ENCODE assay signal across 8 cellular contexts in genomic region chr1:9823943-9824701, GRCh38. TPM values are rescaled to one million over a fixed set of nuclear protein-coding genes. Genes with fewer than 3 reads are reported as not detected.
DNase-seq lines count a peak whose midpoint lies in the region; ATAC-seq and TF ChIP-seq lines count a peak whose summit lies in the region.

TSS of gene CLSTN1 (minus strand) at chr1:9823965. CDS start at chr1:9823733, 232 bp downstream.

- peak within 1 kb of the TSS; percentile 83 for H3K4me3 ChIP-seq in CD8-positive, alpha-beta memory T cell (ENCODE audit: low read length)
- H3K4me3 ChIP-seq in LNCaP clone FGC (ENCODE audit: low read depth, low read length): peak within 1 kb of the TSS; percentile 81

- peak; percentile 80 to 94 (median 82) for DNase-seq in CD8-positive, alpha-beta memory T cell
- peak; percentile 37 for DNase-seq in LNCaP clone FGC (ENCODE audit: low read depth)
- DNase-seq in activated naive CD4-positive, alpha-beta T cell treated with anti-CD3 and anti-CD28 coated beads, Interleukin-2, amount 50 U/mL, for 16 hours: peak; percentile 88
- peak; percentile 86 for DNase-seq in globus pallidus (ENCODE audit: low spot score)
- peak; percentile 86 for DNase-seq in occipital lobe (lab: John Stamatoyannopoulos, UW)
- DNase-seq in substantia nigra (lab: John Stamatoyannopoulos, UW): peak in 48 of 49 donors; percentile 42 to 94 (median 82)

- no peak for TF ChIP-seq CTCF in LNCaP clone FGC (IDR thresholded peaks at IDR 0.05; ENCODE audit: control insufficient read depth, extremely low read depth, insufficient read depth)

- H3K36me3 Mint-ChIP-seq in CD8-positive, alpha-beta memory T cell: peaks cover 0 to 11% (median 0%) of the 10 kb centered on the region in 3 donors

- no peaks in the 10 kb centered on the region for H3K27me3 ChIP-seq in CD8-positive, alpha-beta memory T cell (ENCODE audit: insufficient read depth, low read length, poor library complexity, severe bottlenecking)

- CTCF ChIA-PET in CD8-positive, alpha-beta memory T cell (lab: Charles Lee): no interaction called here

- H3K9me3 ChIP-seq in CD8-positive, alpha-beta memory T cell (ENCODE audit: low read length): no peaks in the 10 kb centered on the region

- no peaks in the 10 kb centered on the region for H3K36me3 ChIP-seq in CD8-positive, alpha-beta memory T cell (ENCODE audit: insufficient read depth, low read length)

- H3K9me3 Mint-ChIP-seq in CD8-positive, alpha-beta memory T cell: no peaks in the 10 kb centered on the region

- H3K27me3 Mint-ChIP-seq in CD8-positive, alpha-beta memory T cell: no peaks in the 10 kb centered on the region

- POLR2A ChIA-PET in CD8-positive, alpha-beta memory T cell (lab: Charles Lee): interaction anchor here (0.6 kb wide), 1 partner anchor 24 kb away, joined by 4 read pairs; no protein-coding TSS in a partner anchor

- peaks cover 42 to 53% (median 52%) of the 10 kb centered on the region in 3 donors for H3K4me1 Mint-ChIP-seq in CD8-positive, alpha-beta memory T cell

- H3K4me3 Mint-ChIP-seq in CD8-positive, alpha-beta memory T cell: peak within 1 kb of the TSS; percentile 95 to 99 (median 98)

- peak within 1 kb of the TSS; percentile 84 to 96 (median 94) for H3K27ac Mint-ChIP-seq in CD8-positive, alpha-beta memory T cell

- ATAC-seq in GM21528 (IDR thresholded peaks at IDR 0.05; ENCODE audit: low FRiP score, unreplicated experiment) (peak; percentile 53), SK-N-SH treated with all-trans-retinoic acid at 6 μM for 48 hours (peak; percentile 70)

- H3K4me1 ChIP-seq in CD8-positive, alpha-beta memory T cell (ENCODE audit: insufficient read depth, low read length): peaks cover 28% of the 10 kb centered on the region

- peak within 1 kb of the TSS; percentile 57 for H3K27ac ChIP-seq in CD8-positive, alpha-beta memory T cell (ENCODE audit: low read depth, low read length)
- peak within 1 kb of the TSS; percentile 82 for H3K27ac ChIP-seq in substantia nigra (ENCODE audit: low read depth, low read length, poor library complexity, severe bottlenecking)

TF ChIP-seq in SK-N-SH treated with all-trans-retinoic acid at 6 μM for 48 hours, 23 proteins besides CTCF, POLR2A, EP300 and RAD21:
- TF ChIP-seq ZNF565 (CRISPR knock-in tag; conservative IDR thresholded peaks at IDR 0.05; ENCODE audit: low read depth): peak; percentile 57; the same call in 1 of the 2 replicates
- no peak for TF ChIP-seq GLIS3 (CRISPR knock-in tag; IDR thresholded peaks at IDR 0.05)
- TF ChIP-seq ZFP3 (CRISPR knock-in tag; IDR thresholded peaks at IDR 0.05): no peak
- TF ChIP-seq SNAI2 (CRISPR knock-in tag; IDR thresholded peaks at IDR 0.05): peak; percentile 95
- TF ChIP-seq BACH2 (CRISPR knock-in tag; IDR thresholded peaks at IDR 0.05; ENCODE audit: borderline replicate concordance): peak; percentile 88
- TF ChIP-seq CSDC2 (CRISPR knock-in tag; IDR thresholded peaks at IDR 0.05): peak; percentile 95
- peak; percentile 87 for TF ChIP-seq PPARA (CRISPR knock-in tag; IDR thresholded peaks at IDR 0.05; ENCODE audit: borderline replicate concordance)
- TF ChIP-seq, protein P1, sequence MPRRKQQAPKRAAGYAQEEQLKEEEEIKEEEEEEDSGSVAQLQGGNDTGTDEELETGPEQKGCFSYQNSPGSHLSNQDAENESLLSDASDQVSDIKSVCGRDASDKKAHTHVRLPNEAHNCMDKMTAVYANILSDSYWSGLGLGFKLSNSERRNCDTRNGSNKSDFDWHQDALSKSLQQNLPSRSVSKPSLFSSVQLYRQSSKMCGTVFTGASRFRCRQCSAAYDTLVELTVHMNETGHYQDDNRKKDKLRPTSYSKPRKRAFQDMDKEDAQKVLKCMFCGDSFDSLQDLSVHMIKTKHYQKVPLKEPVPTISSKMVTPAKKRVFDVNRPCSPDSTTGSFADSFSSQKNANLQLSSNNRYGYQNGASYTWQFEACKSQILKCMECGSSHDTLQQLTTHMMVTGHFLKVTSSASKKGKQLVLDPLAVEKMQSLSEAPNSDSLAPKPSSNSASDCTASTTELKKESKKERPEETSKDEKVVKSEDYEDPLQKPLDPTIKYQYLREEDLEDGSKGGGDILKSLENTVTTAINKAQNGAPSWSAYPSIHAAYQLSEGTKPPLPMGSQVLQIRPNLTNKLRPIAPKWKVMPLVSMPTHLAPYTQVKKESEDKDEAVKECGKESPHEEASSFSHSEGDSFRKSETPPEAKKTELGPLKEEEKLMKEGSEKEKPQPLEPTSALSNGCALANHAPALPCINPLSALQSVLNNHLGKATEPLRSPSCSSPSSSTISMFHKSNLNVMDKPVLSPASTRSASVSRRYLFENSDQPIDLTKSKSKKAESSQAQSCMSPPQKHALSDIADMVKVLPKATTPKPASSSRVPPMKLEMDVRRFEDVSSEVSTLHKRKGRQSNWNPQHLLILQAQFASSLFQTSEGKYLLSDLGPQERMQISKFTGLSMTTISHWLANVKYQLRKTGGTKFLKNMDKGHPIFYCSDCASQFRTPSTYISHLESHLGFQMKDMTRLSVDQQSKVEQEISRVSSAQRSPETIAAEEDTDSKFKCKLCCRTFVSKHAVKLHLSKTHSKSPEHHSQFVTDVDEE (CRISPR knock-in tag; IDR thresholded peaks at IDR 0.05): peak; percentile 95
- TF ChIP-seq ZNF70 (CRISPR knock-in tag; IDR thresholded peaks at IDR 0.05): 0 out of 2 replicates have a peak, but pooled peaks have one; percentile 23
TF ChIP-seq in SK-N-SH treated with all-trans-retinoic acid at 6 μM for 48 hours: peak in this region for 7.

RNA-seq across cellular contexts. Expression of gene CLSTN1, which starts in this region (rescaled TPM):
- 10 to 100 TPM; 38.4 to 40.8 TPM for total RNA-seq in CD8-positive, alpha-beta memory T cell
- 48.2 TPM for polyA plus RNA-seq in CD8-positive, alpha-beta memory T cell
- total RNA-seq in occipital lobe: 129 TPM

Comparison
In these comparisons a context has a peak if more than half of its experiments do, and no peak if none do; other contexts are left out.
1. Peak in every context shown above with its lines: DNase-seq, ATAC-seq, H3K4me3 ChIP-seq and H3K27ac ChIP-seq.
2. DNase-seq: peak in every context shown above with its lines; median percentile 88 in activated naive CD4-positive, alpha-beta T cell treated with anti-CD3 and anti-CD28 coated beads, Interleukin-2, amount 50 U/mL, for 16 hours; 86 in globus pallidus; 86 in occipital lobe; 82 in CD8-positive, alpha-beta memory T cell; 82 in substantia nigra; 37 in LNCaP clone FGC.